ENCODE assay signal across 16 cellular contexts in genomic region chr2:96822786-96823185, GRCh38.
"Had no signal": no experiment of that assay in that cellular context is flagged by ENCODE, and none has a peak within 500 bp of the region (broad histone marks: within the 10 kb centered on the region; RNA-seq: fewer than 3 reads in every experiment).

No MANE protein-coding gene starts in this region.

- ATAC-seq: activated T-cell treated with anti-CD3 and anti-CD28 coated beads, Interleukin-2, amount 50 U/mL, for 4 hours; lower lobe of right lung; naive thymus-derived CD4-positive, alpha-beta T cell had no signal

- H3K27me3 Mint-ChIP-seq: naive thymus-derived CD4-positive, alpha-beta T cell; progenitor cell of endocrine pancreas had no signal

- H3K27me3 ChIP-seq: ascending aorta, colonic mucosa, tibial artery, vagina had no signal

- H3K4me3 ChIP-seq: ascending aorta, colonic mucosa, lower lobe of right lung, tibial artery, vagina had no signal

- H3K27ac ChIP-seq: ascending aorta, colonic mucosa, lower lobe of right lung, neutrophil, tibial artery had no signal

- H3K36me3 ChIP-seq: colonic mucosa had no signal

- H3K9me3 Mint-ChIP-seq: activated T-cell treated with anti-CD3 and anti-CD28 coated beads, Interleukin-2, amount 50 U/mL, for 4 hours; naive thymus-derived CD4-positive, alpha-beta T cell had no signal

- H3K9me3 ChIP-seq: ascending aorta, colonic mucosa, lower lobe of right lung, neutrophil, tibial artery, vagina had no signal

- DNase-seq: activated CD4-positive, alpha-beta T cell treated with anti-CD3 and anti-CD28 coated beads, Interleukin-2, amount 50 U/mL, for 1 hour; activated CD4-positive, CD25-positive, alpha-beta regulatory T cell; activated gamma-delta T cell; activated T-cell treated with anti-CD3 and anti-CD28 coated beads, Interleukin-2, amount 50 U/mL, for 4 hours; colonic mucosa; hippocampal formation; kidney glomerular epithelial cell; lower lobe of right lung; naive thymus-derived CD4-positive, alpha-beta T cell; stimulated activated CD4-positive, alpha-beta T cell treated with anti-CD3 and anti-CD28 coated beads, Interleukin-4, amount 100 ng/mL, for 4 hours; T-helper 2 cell; tibial artery had no signal

- H3K4me3 Mint-ChIP-seq: activated T-cell treated with anti-CD3 and anti-CD28 coated beads, Interleukin-2, amount 50 U/mL, for 4 hours had no signal
